Comparison of ENCODE assay signal across 8 cellular contexts in the genomic region with DNA sequence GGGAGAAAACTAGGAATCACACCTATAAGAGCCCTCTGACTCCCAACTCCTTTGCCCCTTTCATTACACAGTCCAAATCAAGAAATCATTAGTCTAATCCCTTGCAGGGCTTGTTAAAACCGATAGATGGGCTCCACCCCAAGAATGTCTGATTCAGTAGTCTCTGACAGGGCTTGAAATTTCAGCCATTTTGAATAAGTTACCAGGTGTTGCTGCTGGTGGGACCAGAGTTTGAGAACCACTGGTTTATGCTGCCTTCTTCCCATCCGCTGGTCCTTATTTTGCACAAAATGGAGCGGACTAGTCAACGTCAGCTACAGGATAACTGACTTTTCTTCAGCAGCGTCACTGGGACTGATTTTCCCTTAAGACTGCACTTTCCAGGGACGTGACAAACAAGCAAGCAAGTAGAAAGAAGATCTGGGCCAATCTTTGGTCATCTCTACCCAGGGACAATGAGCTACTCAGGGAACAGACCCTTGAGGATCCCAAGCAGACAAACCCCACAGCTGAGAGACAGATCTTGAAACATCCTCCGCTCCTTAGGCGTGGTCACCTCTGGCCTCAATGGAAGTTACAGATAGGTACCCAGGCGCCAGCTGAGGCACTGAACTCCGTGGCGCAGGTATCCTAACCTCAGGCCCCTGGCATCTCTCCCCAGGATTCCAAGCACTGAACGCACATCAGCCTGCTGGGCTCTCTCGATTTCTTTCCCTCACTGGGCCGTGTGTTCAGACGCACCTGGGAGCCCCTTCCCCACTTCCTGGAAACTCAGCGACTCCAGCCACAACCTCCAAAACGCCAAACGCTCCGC. TPM values are rescaled to one million over a fixed set of nuclear protein-coding genes. Genes with fewer than 3 reads are reported as not detected.
DNase-seq lines count a peak whose midpoint lies in the region; ATAC-seq, FAIRE-seq and TF ChIP-seq lines count a peak whose summit lies in the region.

No MANE protein-coding gene starts in this region.

- peak overlapping the region; percentile 95 to 98 (median 97) for H3K27ac ChIP-seq in sigmoid colon

- H3K4me1 ChIP-seq in sigmoid colon, result peaks cover 0 to 72% (median 63%) of the 10 kb centered on the region in 4 donors

- intact Hi-C loops in sigmoid colon (cut with DNase I), result no loop called here

- H3K4me3 ChIP-seq in fibroblast of villous mesenchyme (ENCODE audit: low read depth, low read length), result peak overlapping the region; percentile 98
- H3K4me3 ChIP-seq in sigmoid colon, result peak overlapping the region; percentile 63 to 90 (median 87)

- no peaks in the 10 kb centered on the region for H3K9me3 ChIP-seq in sigmoid colon

- no peak for TF ChIP-seq EP300 in sigmoid colon (IDR thresholded peaks at IDR 0.05)

- 19 to 26% methylated on average over 19 of the region's 19 CpGs for WGBS in sigmoid colon, 2 donors

- TF ChIP-seq CTCF in fibroblast of villous mesenchyme (IDR thresholded peaks at IDR 0.05; ENCODE audit: insufficient read depth, low read depth, low read length), result no peak
- no peak for TF ChIP-seq CTCF in sigmoid colon (IDR thresholded peaks at IDR 0.05)

- DNase-seq in GM12892 (ENCODE audit: insufficient read length) (no peak), fibroblast of villous mesenchyme (ENCODE audit: low read depth) (no peak), sigmoid colon (no peak)

- H3K27me3 ChIP-seq in sigmoid colon, result no peaks in the 10 kb centered on the region

- FAIRE-seq in GM12892 (lab: Jason Lieb, UNC), result peak; percentile 44

- TF ChIP-seq POLR2A in GM12892 (IDR thresholded peaks at IDR 0.05; ENCODE audit: low read depth, low read length) (no peak), sigmoid colon (IDR thresholded peaks at IDR 0.05) (no peak), GM18505 (IDR thresholded peaks at IDR 0.05; ENCODE audit: borderline replicate concordance, extremely low read depth, insufficient read depth, insufficient read length) (no peak)

- ATAC-seq in SK-N-SH treated with all-trans-retinoic acid at 6 μM for 48 hours (peak; percentile 12; the same call in 2 of the 3 replicates), GM18519 (IDR thresholded peaks at IDR 0.05; ENCODE audit: low FRiP score, unreplicated experiment) (no peak), HG03571 (IDR thresholded peaks at IDR 0.05; ENCODE audit: unreplicated experiment) (no peak), GM19328 (IDR thresholded peaks at IDR 0.05; ENCODE audit: unreplicated experiment) (no peak), GM18505 (IDR thresholded peaks at IDR 0.05; ENCODE audit: unreplicated experiment) (no peak)

- H3K36me3 ChIP-seq in sigmoid colon, result peaks cover 0 to 9% (median 2%) of the 10 kb centered on the region in 4 donors

TF ChIP-seq in SK-N-SH treated with all-trans-retinoic acid at 6 μM for 48 hours, 23 proteins besides CTCF, POLR2A, EP300 and RAD21:
- TF ChIP-seq, protein P1, sequence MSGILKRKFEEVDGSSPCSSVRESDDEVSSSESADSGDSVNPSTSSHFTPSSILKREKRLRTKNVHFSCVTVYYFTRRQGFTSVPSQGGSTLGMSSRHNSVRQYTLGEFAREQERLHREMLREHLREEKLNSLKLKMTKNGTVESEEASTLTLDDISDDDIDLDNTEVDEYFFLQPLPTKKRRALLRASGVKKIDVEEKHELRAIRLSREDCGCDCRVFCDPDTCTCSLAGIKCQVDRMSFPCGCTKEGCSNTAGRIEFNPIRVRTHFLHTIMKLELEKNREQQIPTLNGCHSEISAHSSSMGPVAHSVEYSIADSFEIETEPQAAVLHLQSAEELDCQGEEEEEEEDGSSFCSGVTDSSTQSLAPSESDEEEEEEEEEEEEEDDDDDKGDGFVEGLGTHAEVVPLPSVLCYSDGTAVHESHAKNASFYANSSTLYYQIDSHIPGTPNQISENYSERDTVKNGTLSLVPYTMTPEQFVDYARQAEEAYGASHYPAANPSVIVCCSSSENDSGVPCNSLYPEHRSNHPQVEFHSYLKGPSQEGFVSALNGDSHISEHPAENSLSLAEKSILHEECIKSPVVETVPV (CRISPR knock-in tag; IDR thresholded peaks at IDR 0.05), result no peak
- TF ChIP-seq, protein P2, sequence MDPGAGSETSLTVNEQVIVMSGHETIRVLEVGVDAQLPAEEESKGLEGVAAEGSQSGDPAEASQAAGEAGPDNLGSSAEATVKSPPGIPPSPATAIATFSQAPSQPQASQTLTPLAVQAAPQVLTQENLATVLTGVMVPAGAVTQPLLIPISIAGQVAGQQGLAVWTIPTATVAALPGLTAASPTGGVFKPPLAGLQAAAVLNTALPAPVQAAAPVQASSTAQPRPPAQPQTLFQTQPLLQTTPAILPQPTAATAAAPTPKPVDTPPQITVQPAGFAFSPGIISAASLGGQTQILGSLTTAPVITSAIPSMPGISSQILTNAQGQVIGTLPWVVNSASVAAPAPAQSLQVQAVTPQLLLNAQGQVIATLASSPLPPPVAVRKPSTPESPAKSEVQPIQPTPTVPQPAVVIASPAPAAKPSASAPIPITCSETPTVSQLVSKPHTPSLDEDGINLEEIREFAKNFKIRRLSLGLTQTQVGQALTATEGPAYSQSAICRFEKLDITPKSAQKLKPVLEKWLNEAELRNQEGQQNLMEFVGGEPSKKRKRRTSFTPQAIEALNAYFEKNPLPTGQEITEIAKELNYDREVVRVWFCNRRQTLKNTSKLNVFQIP (CRISPR knock-in tag; IDR thresholded peaks at IDR 0.05; ENCODE audit: borderline replicate concordance, low read depth), result no peak
- TF ChIP-seq RARB (CRISPR knock-in tag; IDR thresholded peaks at IDR 0.05) (no peak), ZFP30 (CRISPR knock-in tag; IDR thresholded peaks at IDR 0.05) (no peak), ESRRG (CRISPR knock-in tag; IDR thresholded peaks at IDR 0.05) (no peak), ZNF565 (CRISPR knock-in tag; conservative IDR thresholded peaks at IDR 0.05; ENCODE audit: low read depth) (no peak), ZNF8 (CRISPR knock-in tag; IDR thresholded peaks at IDR 0.05) (no peak), PPARA (CRISPR knock-in tag; IDR thresholded peaks at IDR 0.05; ENCODE audit: borderline replicate concordance) (no peak), ARNTL (CRISPR knock-in tag; IDR thresholded peaks at IDR 0.05; ENCODE audit: borderline replicate concordance, low read depth) (no peak), GLIS3 (CRISPR knock-in tag; IDR thresholded peaks at IDR 0.05) (no peak), SNAI2 (CRISPR knock-in tag; IDR thresholded peaks at IDR 0.05) (no peak), CSDC2 (CRISPR knock-in tag; IDR thresholded peaks at IDR 0.05) (no peak), BACH2 (CRISPR knock-in tag; IDR thresholded peaks at IDR 0.05; ENCODE audit: borderline replicate concordance) (no peak)
- TF ChIP-seq, protein P3, sequence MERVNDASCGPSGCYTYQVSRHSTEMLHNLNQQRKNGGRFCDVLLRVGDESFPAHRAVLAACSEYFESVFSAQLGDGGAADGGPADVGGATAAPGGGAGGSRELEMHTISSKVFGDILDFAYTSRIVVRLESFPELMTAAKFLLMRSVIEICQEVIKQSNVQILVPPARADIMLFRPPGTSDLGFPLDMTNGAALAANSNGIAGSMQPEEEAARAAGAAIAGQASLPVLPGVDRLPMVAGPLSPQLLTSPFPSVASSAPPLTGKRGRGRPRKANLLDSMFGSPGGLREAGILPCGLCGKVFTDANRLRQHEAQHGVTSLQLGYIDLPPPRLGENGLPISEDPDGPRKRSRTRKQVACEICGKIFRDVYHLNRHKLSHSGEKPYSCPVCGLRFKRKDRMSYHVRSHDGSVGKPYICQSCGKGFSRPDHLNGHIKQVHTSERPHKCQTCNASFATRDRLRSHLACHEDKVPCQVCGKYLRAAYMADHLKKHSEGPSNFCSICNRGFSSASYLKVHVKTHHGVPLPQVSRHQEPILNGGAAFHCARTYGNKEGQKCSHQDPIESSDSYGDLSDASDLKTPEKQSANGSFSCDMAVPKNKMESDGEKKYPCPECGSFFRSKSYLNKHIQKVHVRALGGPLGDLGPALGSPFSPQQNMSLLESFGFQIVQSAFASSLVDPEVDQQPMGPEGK (CRISPR knock-in tag; IDR thresholded peaks at IDR 0.05; ENCODE audit: borderline replicate concordance), result no peak
- TF ChIP-seq, protein P4, sequence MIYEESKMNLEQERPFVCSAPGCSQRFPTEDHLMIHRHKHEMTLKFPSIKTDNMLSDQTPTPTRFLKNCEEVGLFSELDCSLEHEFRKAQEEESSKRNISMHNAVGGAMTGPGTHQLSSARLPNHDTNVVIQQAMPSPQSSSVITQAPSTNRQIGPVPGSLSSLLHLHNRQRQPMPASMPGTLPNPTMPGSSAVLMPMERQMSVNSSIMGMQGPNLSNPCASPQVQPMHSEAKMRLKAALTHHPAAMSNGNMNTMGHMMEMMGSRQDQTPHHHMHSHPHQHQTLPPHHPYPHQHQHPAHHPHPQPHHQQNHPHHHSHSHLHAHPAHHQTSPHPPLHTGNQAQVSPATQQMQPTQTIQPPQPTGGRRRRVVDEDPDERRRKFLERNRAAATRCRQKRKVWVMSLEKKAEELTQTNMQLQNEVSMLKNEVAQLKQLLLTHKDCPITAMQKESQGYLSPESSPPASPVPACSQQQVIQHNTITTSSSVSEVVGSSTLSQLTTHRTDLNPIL (CRISPR knock-in tag; IDR thresholded peaks at IDR 0.05; ENCODE audit: low read depth), result no peak

RNA-seq across cellular contexts. Expression of a gene that starts 0.9 kb away (rescaled TPM):
- polyA plus RNA-seq in GM12892 (2012; ENCODE audit: missing spikeins), result 15.9 TPM
- total RNA-seq in fibroblast of villous mesenchyme (105 and 129 TPM in 2 replicates), sigmoid colon (100 to 1,000 TPM in 2 of 4 donors, 10 to 100 TPM in 2; 82.8 to 123 (median 101) TPM)
- 10 to 100 TPM; 53.5 to 79.8 (median 54.2) TPM for polyA plus RNA-seq in sigmoid colon

RNA-seq across cellular contexts. Expression of a gene that starts 1.2 kb away (rescaled TPM):
- polyA plus RNA-seq in GM12892 (2012; ENCODE audit: missing spikeins), result 16.9 TPM
- 34.1 and 51.4 TPM in 2 replicates for total RNA-seq in fibroblast of villous mesenchyme
- total RNA-seq in sigmoid colon, result 10 to 100 TPM; 48.4 to 67.7 (median 56.2) TPM
- 10 to 100 TPM; 15.3 to 20.8 (median 16.2) TPM for polyA plus RNA-seq in sigmoid colon
